ENCODE assay signal across 19 cellular contexts in the genomic region with DNA sequence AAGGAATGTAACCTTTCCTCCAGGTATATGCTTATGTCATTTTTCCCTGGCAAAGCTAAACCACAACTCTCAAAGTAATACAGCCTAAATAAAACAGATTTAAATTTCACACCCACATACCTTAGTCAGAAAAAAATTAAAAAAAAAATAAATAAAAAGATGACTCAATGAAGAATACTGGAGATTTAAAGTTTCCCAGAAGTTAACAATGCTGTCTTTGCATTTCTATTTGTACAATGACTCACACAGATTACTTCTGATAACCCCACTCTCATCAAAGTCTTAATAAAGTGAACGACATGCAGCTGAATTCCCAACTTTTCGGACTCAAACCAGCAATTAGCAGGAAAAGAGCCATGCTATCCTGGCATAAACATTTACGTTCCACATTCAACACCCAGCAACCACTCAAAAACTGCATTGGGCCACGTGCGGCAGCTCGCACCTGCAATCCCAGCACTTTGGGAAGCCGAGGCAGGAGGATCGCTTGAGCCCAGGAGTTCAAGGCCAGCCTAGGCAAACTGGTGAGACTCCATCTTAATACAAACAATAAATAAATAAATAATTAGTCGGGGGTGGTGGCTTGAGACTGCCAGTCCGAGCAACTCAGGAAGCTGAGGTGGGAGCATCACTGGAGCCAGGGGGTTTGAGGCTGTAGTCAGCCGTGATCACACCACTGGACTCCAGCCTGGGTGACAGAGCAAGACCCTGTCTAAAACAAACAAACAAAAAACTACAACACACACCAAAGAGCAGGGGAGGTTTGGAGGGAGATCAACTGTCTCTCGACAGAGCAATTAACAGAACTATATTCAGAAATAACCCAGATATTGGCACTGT.
DNase-seq lines count a peak whose midpoint lies in the region; ATAC-seq, FAIRE-seq and TF ChIP-seq lines count a peak whose summit lies in the region.
"Had no signal": no experiment of that assay in that cellular context is flagged by ENCODE, and none has a peak within 500 bp of the region (broad histone marks: within the 10 kb centered on the region; RNA-seq: fewer than 3 reads in every experiment).

No MANE protein-coding gene starts in this region.

- no peak for TF ChIP-seq CTCF in HepG2 (CRISPR knock-in tag; IDR thresholded peaks at IDR 0.05)
- no peak for TF ChIP-seq CTCF in right lobe of liver (IDR thresholded peaks at IDR 0.05)
- no peak for TF ChIP-seq CTCF in foreskin fibroblast (IDR thresholded peaks at IDR 0.05; ENCODE audit: low read depth, low read length)

- H3K4me2 ChIP-seq in HepG2 (ENCODE audit: low read depth, low read length) = no peak overlapping the region

- no peaks in the 10 kb centered on the region for H3K79me2 ChIP-seq in HepG2 (ENCODE audit: insufficient read depth, low read length)

- 75% methylated on average over 12 of the region's 12 CpGs for WGBS in HepG2 (ENCODE audit: low lambda C conversion rate)
- WGBS in right lobe of liver (ENCODE audit: insufficient coverage, low coverage, low lambda C conversion rate, missing lambda C conversion rate) = 86% methylated on average over 11 of the region's 12 CpGs

- no peak for TF ChIP-seq EP300 in HepG2 (IDR thresholded peaks at IDR 0.05; ENCODE audit: low read depth in 2 of 2, low read length in 2 of 2)
- TF ChIP-seq EP300 in HepG2 (CRISPR knock-in tag; IDR thresholded peaks at IDR 0.05; ENCODE audit: borderline replicate concordance) = no peak

- TF ChIP-seq POLR2A in HepG2 (IDR thresholded peaks at IDR 0.05; ENCODE audit: insufficient read depth in 1 of 2, low read depth in 2 of 2, low read length in 2 of 2) (no peak), right lobe of liver (IDR thresholded peaks at IDR 0.05) (no peak)

- CTCF ChIA-PET in HepG2 (lab: Yijun Ruan, JAX; ENCODE audit: low intra/inter-chr PET ratio, low total read pairs) = no interaction called here

- intact Hi-C loops in HepG2 (cut with micrococcal nuclease; ENCODE audit: unreplicated experiment) = no loop called here
- intact Hi-C loops in right lobe of liver (cut with DNase I) = no loop called here

- no peaks in the 10 kb centered on the region for H3K9me3 ChIP-seq in HepG2 (ENCODE audit: low read length)
- H3K9me3 ChIP-seq in right lobe of liver = no peaks in the 10 kb centered on the region
- H3K9me3 ChIP-seq in adipocyte (ENCODE audit: control insufficient read depth, low read length) = no peaks in the 10 kb centered on the region
- H3K9me3 ChIP-seq: body of pancreas had no signal

- H3K36me3 ChIP-seq in HepG2 (replicated peaks in 1 of 2; ENCODE audit: control insufficient read depth in 1 of 2, insufficient read depth in 2 of 2, low read length in 2 of 2) (peaks cover 0 to 6% of the 10 kb centered on the region in 2 experiments; a peak in 1 of 5 replicates), right lobe of liver (no peaks in the 10 kb centered on the region), adipocyte (ENCODE audit: control insufficient read depth, insufficient read depth, low read length, severe bottlenecking) (no peaks in the 10 kb centered on the region)

- H3K27me3 ChIP-seq in HepG2 (ENCODE audit: control insufficient read depth in 1 of 2, insufficient read depth in 2 of 2, low read length in 2 of 2) (no peaks in the 10 kb centered on the region), right lobe of liver (no peaks in the 10 kb centered on the region), adipocyte (replicated peaks; ENCODE audit: control insufficient read depth, insufficient read depth, low read length) (no peaks in the 10 kb centered on the region)
- H3K27me3 ChIP-seq: body of pancreas had no signal

- peaks cover 9% of the 10 kb centered on the region for H3K4me1 ChIP-seq in HepG2 (ENCODE audit: insufficient read depth, low read length)
- no peaks in the 10 kb centered on the region for H3K4me1 ChIP-seq in right lobe of liver
- H3K4me1 ChIP-seq in adipocyte (ENCODE audit: control insufficient read depth, insufficient read depth, low read length) = peaks cover 4% of the 10 kb centered on the region
- H3K4me1 ChIP-seq: body of pancreas had no signal

- H3K9ac ChIP-seq in HepG2 (ENCODE audit: insufficient read depth, low read depth, low read length) (no peak overlapping the region), adipocyte (ENCODE audit: low read length) (no peak overlapping the region)

- no peaks in the 10 kb centered on the region for H4K20me1 ChIP-seq in HepG2 (ENCODE audit: insufficient read depth, low read length)

- H3K4me3 ChIP-seq in HepG2 (replicated peaks in 1 of 3; ENCODE audit: insufficient read depth in 1 of 3, low read depth in 2 of 3, low read length in 3 of 3) (no peak overlapping the region), right lobe of liver (no peak overlapping the region), adipocyte (ENCODE audit: low read length) (no peak overlapping the region), foreskin fibroblast (ENCODE audit: low read depth in 1 of 2, low read length in 2 of 2) (no peak overlapping the region)
- H3K4me3 ChIP-seq: body of pancreas had no signal

- DNase-seq in HepG2 (ENCODE audit: low spot score) (peak; percentile 52), right lobe of liver (no peak), adipocyte (ENCODE audit: low read depth) (peak; percentile 21), foreskin fibroblast (peak; percentile 16 to 33), NCI-H2029 (lab: John Stamatoyannopoulos, UW) (no peak), NCI-H146 (lab: John Stamatoyannopoulos, UW) (no peak), mucosa of gallbladder (ENCODE audit: low spot score) (no peak)
- DNase-seq: activated B cell treated with CpG ODN at 0.5 μM for 24 hours; activated gamma-delta T cell treated with Interleukin-2 at 50 U/mL for 16 hours; body of pancreas; CD4-positive, CD25-positive, alpha-beta regulatory T cell; NCI-H187; NCI-H524 treated with DMSO at 0.1 percent for 48 hours; substantia nigra; T-helper 1 cell had no signal

- BruUV-seq in HepG2 (replicated peaks; lab: Mats Ljungman, UMichigan) = no TSS peak

- peak; percentile 4 for FAIRE-seq in HepG2 (lab: Jason Lieb, UNC)
- FAIRE-seq: A204.1, GM12892, islet of Langerhans had no signal

- ATAC-seq in HepG2 = no peak
- no peak for ATAC-seq in right lobe of liver
- no peak for ATAC-seq in HG02884 (IDR thresholded peaks at IDR 0.05; ENCODE audit: unreplicated experiment)
- ATAC-seq: body of pancreas had no signal

- no peak overlapping the region for H2AFZ ChIP-seq in HepG2 (ENCODE audit: low read length)

- POLR2A ChIA-PET in HepG2 (lab: Yijun Ruan, JAX) = no interaction called here

- H3K27ac ChIP-seq in HepG2 (ENCODE audit: extremely low read length, insufficient read depth, low read length) (no peak overlapping the region), right lobe of liver (no peak overlapping the region)
- H3K27ac ChIP-seq: body of pancreas had no signal

- in situ Hi-C loops in HepG2 (cut with HindIII; ENCODE audit: extremely low pct_ligation_motif_present, low pct_unique_long_range_greater_than_20kb) = no loop called here

- no peak for TF ChIP-seq RAD21 in HepG2 (CRISPR knock-in tag; IDR thresholded peaks at IDR 0.05)

TF ChIP-seq in HepG2, 621 proteins besides CTCF, POLR2A, EP300 and RAD21:
- TF ChIP-seq MAFK (conservative IDR thresholded peaks at IDR 0.05 in 1 of 2, IDR thresholded peaks at IDR 0.05 in 1 of 2; ENCODE audit: low read length in 2 of 2) (0 out of 4 replicates have a peak, but pooled peaks of 1 of the 2 experiments have one; percentile 1), FOSL1 (CRISPR knock-in tag; IDR thresholded peaks at IDR 0.05; ENCODE audit: borderline replicate concordance) (peak; percentile 39; the same call in 1 of the 2 replicates), FOSL2 (CRISPR knock-in tag; IDR thresholded peaks at IDR 0.05) (peak; percentile 53), SOX5 (CRISPR knock-in tag; IDR thresholded peaks at IDR 0.05; ENCODE audit: borderline replicate concordance) (0 out of 2 replicates have a peak, but pooled peaks have one; percentile 10), REPIN1 (CRISPR knock-in tag; IDR thresholded peaks at IDR 0.05; ENCODE audit: borderline replicate concordance, low read depth) (no peak), FOXJ3 (CRISPR knock-in tag; IDR thresholded peaks at IDR 0.05; ENCODE audit: borderline replicate concordance) (no peak), XRCC5 (optimal IDR thresholded peaks at IDR 0.05; ENCODE audit: low read length) (peak; percentile 24)

Comparison
In these comparisons a context has a peak if more than half of its experiments do, and no peak if none do; other contexts are left out.
1. DNase-seq: peak in HepG2 (single experiment), adipocyte (single experiment) and foreskin fibroblast (2 of 2); none in right lobe of liver (0 of 3), NCI-H2029 (single experiment), NCI-H146 (single experiment) and mucosa of gallbladder (single experiment).